ENCODE assay signal across 7 cellular contexts in the genomic region with DNA sequence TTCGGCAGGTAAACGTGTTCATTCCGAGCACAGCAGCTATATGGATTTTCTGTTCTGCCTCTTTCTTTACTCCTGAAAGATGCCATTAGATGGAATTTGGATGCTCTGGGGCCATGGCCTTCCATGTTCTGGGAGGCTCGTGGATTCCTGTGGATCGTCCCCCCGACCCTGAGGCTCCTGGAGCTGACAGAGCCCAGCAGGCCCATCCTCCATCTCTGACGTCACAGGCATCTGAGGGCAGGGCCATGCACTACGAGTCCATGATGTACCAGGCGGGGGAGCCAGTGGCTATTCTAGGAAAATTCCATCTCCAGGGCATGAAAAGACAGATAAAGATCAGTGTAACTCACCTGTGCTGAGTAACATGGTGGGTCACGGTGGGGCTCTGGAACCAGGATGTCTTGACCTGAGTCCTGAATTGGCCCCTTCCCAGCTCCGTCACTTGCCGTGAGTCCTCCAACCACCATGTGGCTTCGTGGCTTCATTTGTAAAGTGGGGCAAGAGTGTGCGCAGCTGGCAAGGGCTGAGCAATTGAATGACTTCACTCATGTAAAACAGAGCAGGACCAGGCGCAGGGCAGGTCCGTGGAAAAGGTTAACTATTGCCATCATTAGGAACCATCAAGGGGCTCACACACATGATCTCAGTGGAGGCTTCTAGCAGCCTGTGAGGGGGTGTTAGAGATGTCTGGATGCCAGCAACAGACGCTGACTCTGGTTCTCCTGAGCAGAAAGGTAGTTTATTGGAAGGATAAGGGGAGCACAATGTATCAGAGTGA.
DNase-seq lines count a peak whose midpoint lies in the region; ATAC-seq, FAIRE-seq and TF ChIP-seq lines count a peak whose summit lies in the region.
"Not testable (repeated sequence)": the region's sequence is repeated elsewhere in the genome, so short reads cannot be mapped to it uniquely, and the experiment has no call there.

No MANE protein-coding gene starts in this region.

- DNase-seq in GM12891 (ENCODE audit: insufficient read length, low spot score); effector memory CD8-positive, alpha-beta T cell; hepatocyte (ENCODE audit: low spot score): not testable (repeated sequence)
- DNase-seq in MV-4-11 (lab: John Stamatoyannopoulos, UW) (peak; percentile 11), mesendoderm (peak; percentile 55), sigmoid colon (peak; percentile 85)
- peak; percentile 37 for DNase-seq in activated CD8-positive, alpha-beta memory T cell treated with anti-CD3 and anti-CD28 coated beads, Interleukin-2, amount 50 U/mL, for 48 hours

- not testable (repeated sequence) for H3K4ac ChIP-seq in mesendoderm (ENCODE audit: low read depth, low read length)

- H2AFZ ChIP-seq in hepatocyte: not testable (repeated sequence)

- H3K23ac ChIP-seq in mesendoderm (ENCODE audit: low read length): not testable (repeated sequence)

- not testable (repeated sequence) for H3K36me3 ChIP-seq in hepatocyte (replicated peaks; ENCODE audit: insufficient read depth, low read depth); mesendoderm (ENCODE audit: control insufficient read depth, insufficient read depth, low read length); sigmoid colon

- not testable (repeated sequence) for H2BK120ac ChIP-seq in mesendoderm (ENCODE audit: low read depth, low read length)

- H3K9me3 ChIP-seq in hepatocyte (ENCODE audit: low read depth); sigmoid colon: not testable (repeated sequence)

- H3K9me2 ChIP-seq in hepatocyte (replicated peaks; ENCODE audit: insufficient read depth): not testable (repeated sequence)

- H3K9me3 Mint-ChIP-seq in effector memory CD8-positive, alpha-beta T cell: peaks cover 3 to 10% of the 10 kb centered on the region in 2 donors

- not testable (repeated sequence) for TF ChIP-seq POLR2A in GM12891 (IDR thresholded peaks at IDR 0.05; ENCODE audit: low read depth, low read length); sigmoid colon (IDR thresholded peaks at IDR 0.05)

- intact Hi-C loops in sigmoid colon (cut with DNase I): loop anchor here (1.0 kb wide), 1 partner anchor 61 kb away; no protein-coding TSS in a partner anchor

- TF ChIP-seq CTCF in hepatocyte (IDR thresholded peaks at IDR 0.05; ENCODE audit: poor library complexity); sigmoid colon (IDR thresholded peaks at IDR 0.05): not testable (repeated sequence)

- H2BK15ac ChIP-seq in mesendoderm (replicated peaks; ENCODE audit: low read depth): not testable (repeated sequence)

- not testable (repeated sequence) for H3K4me3 Mint-ChIP-seq in effector memory CD8-positive, alpha-beta T cell

- H3K4me1 ChIP-seq in hepatocyte (ENCODE audit: insufficient read depth); mesendoderm (ENCODE audit: control insufficient read depth, low read depth, low read length): not testable (repeated sequence)
- H3K4me1 ChIP-seq in sigmoid colon: peaks cover 0 to 30% (median 21%) of the 10 kb centered on the region in 4 donors

- H3K27ac Mint-ChIP-seq in effector memory CD8-positive, alpha-beta T cell: not testable (repeated sequence)

- peak overlapping the region; percentile 52 for H3K27ac ChIP-seq in hepatocyte
- H3K27ac ChIP-seq in mesendoderm (ENCODE audit: low read depth, low read length): not testable (repeated sequence)
- peak overlapping the region; percentile 31 to 79 (median 69) for H3K27ac ChIP-seq in sigmoid colon

- H3K79me2 ChIP-seq in hepatocyte; mesendoderm (ENCODE audit: control insufficient read depth, insufficient read depth, low read length): not testable (repeated sequence)

- H3K56ac ChIP-seq in mesendoderm (ENCODE audit: low read length): not testable (repeated sequence)

- H3K9ac ChIP-seq in mesendoderm (ENCODE audit: low read length): not testable (repeated sequence)

- peak in 1 of 4 donors; percentile 3 for TF ChIP-seq EP300 in sigmoid colon (IDR thresholded peaks at IDR 0.05)

- not testable (repeated sequence) for H3K4me2 ChIP-seq in hepatocyte; mesendoderm (ENCODE audit: low read length)

- H3K27me3 Mint-ChIP-seq in effector memory CD8-positive, alpha-beta T cell: peaks cover 22 to 40% of the 10 kb centered on the region in 2 donors

- WGBS in hepatocyte (ENCODE audit: low lambda C conversion rate, missing lambda C conversion rate): 76% methylated on average over 17 of the region's 17 CpGs
- no CpG with 5 or more reads among the region's 17 CpGs for WGBS in mesendoderm (ENCODE audit: extremely low coverage, insufficient coverage, low lambda C conversion rate)
- 63 to 69% methylated on average over 15 of the region's 17 CpGs for WGBS in sigmoid colon, 2 donors

- H3K4me1 Mint-ChIP-seq in effector memory CD8-positive, alpha-beta T cell (ENCODE audit: low read depth in 2 of 2): not testable (repeated sequence)

- ATAC-seq in effector memory CD8-positive, alpha-beta T cell (replicated peaks): peak; percentile 12

- H4K8ac ChIP-seq in mesendoderm (ENCODE audit: low read depth, low read length): not testable (repeated sequence)

- not testable (repeated sequence) for H2AK5ac ChIP-seq in mesendoderm (ENCODE audit: low read length)

- peak; percentile 40 for FAIRE-seq in GM12891 (lab: Jason Lieb, UNC)

- not testable (repeated sequence) for H3K36me3 Mint-ChIP-seq in effector memory CD8-positive, alpha-beta T cell (ENCODE audit: insufficient read depth)

- H4K5ac ChIP-seq in mesendoderm (ENCODE audit: low read length): not testable (repeated sequence)

- H3K79me1 ChIP-seq in mesendoderm (ENCODE audit: low read length): not testable (repeated sequence)

- H3K27me3 ChIP-seq in hepatocyte; mesendoderm (ENCODE audit: insufficient read depth, low read length, poor library complexity); sigmoid colon: not testable (repeated sequence)

- H3K18ac ChIP-seq in mesendoderm (ENCODE audit: low read length): not testable (repeated sequence)

- not testable (repeated sequence) for H3K4me3 ChIP-seq in hepatocyte; mesendoderm (ENCODE audit: low read length); sigmoid colon

- H4K20me1 ChIP-seq in hepatocyte (ENCODE audit: insufficient read depth, poor library complexity, severe bottlenecking): not testable (repeated sequence)

- not testable (repeated sequence) for H2BK5ac ChIP-seq in mesendoderm (ENCODE audit: low read length)
